Comparison of ENCODE assay signal across 8 cellular contexts in the genomic region with DNA sequence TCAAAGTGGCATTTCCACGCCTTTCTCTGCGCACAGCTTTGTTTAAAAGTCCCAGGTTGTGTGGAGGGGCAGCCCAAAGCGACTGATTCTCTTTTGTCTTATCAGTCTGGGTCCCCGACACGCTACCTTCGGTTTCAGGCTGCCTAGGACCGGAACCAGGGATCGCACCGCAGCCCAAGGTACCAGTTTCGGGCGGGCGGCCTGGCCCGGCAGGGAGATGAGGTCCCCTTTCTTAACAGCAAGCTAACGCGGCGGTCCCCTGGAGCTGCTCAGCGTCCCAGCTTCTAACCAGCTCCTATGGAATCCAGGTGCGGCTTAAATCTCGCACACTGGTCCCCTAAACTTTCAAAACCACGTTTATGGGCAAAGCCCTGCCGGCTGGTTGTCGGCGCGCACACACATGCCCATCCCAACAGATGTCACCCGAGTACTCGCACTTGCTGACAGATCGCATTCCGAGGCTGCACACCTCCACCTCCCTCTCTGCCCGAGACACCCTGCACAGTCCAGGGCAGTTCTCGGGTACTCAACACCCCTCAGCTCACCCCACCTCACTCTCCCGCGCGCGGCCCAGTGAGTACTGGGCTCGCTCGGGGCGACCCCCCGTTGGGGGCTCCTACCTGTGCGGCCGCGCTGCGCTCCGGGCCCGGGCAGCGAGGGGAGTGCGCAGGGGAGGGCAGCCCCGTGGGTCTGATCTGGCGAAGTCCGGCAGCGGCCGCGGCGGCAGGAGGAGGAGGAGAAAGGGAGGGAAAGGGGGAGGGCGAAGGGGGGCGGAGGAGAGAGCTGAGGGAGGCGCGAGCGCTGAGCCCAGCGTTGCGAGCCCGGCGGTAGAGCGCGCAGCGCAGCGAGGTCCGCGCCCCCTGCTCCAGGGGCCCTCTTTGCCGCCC. TPM values are rescaled to one million over a fixed set of nuclear protein-coding genes. Genes with fewer than 3 reads are reported as not detected.
DNase-seq lines count a peak whose midpoint lies in the region; ATAC-seq and TF ChIP-seq lines count a peak whose summit lies in the region.

A gene with protein sequence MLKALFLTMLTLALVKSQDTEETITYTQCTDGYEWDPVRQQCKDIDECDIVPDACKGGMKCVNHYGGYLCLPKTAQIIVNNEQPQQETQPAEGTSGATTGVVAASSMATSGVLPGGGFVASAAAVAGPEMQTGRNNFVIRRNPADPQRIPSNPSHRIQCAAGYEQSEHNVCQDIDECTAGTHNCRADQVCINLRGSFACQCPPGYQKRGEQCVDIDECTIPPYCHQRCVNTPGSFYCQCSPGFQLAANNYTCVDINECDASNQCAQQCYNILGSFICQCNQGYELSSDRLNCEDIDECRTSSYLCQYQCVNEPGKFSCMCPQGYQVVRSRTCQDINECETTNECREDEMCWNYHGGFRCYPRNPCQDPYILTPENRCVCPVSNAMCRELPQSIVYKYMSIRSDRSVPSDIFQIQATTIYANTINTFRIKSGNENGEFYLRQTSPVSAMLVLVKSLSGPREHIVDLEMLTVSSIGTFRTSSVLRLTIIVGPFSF (minus strand): TSS at position 692 of the 887 bp plus-strand sequence. CDS start 1,342 bp downstream, outside the sequence.

- H3K36me3 Mint-ChIP-seq in nephron (ENCODE audit: low read depth), result peaks cover 3% of the 10 kb centered on the region
- no peaks in the 10 kb centered on the region for H3K36me3 Mint-ChIP-seq in CD4-positive, alpha-beta memory T cell

- no peaks in the 10 kb centered on the region for H3K4me1 ChIP-seq in CD4-positive, alpha-beta memory T cell (ENCODE audit: insufficient read depth, low read length)

- POLR2A ChIA-PET in CD4-positive, alpha-beta memory T cell (lab: Charles Lee; ENCODE audit: partially characterized antibody), result no interaction called here

- H3K27ac ChIP-seq in CD4-positive, alpha-beta memory T cell (ENCODE audit: low read depth, low read length), result no peak within 1 kb of the TSS

- no peaks in the 10 kb centered on the region for H3K9me3 Mint-ChIP-seq in nephron
- peaks cover 0 to 2% (median 0%) of the 10 kb centered on the region in 8 donors for H3K9me3 Mint-ChIP-seq in CD4-positive, alpha-beta memory T cell

- ATAC-seq in GM18867 (IDR thresholded peaks at IDR 0.05; ENCODE audit: unreplicated experiment), result peak; percentile 73
- peak; percentile 53 for ATAC-seq in HG03342 (IDR thresholded peaks at IDR 0.05; ENCODE audit: unreplicated experiment)
- ATAC-seq in HG02981 (IDR thresholded peaks at IDR 0.05; ENCODE audit: unreplicated experiment), result no peak

- TF ChIP-seq CTCF in fibroblast of pulmonary artery (IDR thresholded peaks at IDR 0.05; ENCODE audit: low read length, missing control alignments), result no peak
- no peak for TF ChIP-seq CTCF in nephron (IDR thresholded peaks at IDR 0.05; ENCODE audit: unreplicated experiment in 3 of 3)

- DNase-seq in SK-N-DZ (ENCODE audit: low spot score) (peak; percentile 15), fibroblast of pulmonary artery (ENCODE audit: low read depth) (peak; percentile 82), NCI-H1436 (lab: John Stamatoyannopoulos, UW) (no peak)
- DNase-seq in CD4-positive, alpha-beta memory T cell, result no peak

- peaks cover 53% of the 10 kb centered on the region for H3K27me3 Mint-ChIP-seq in nephron (ENCODE audit: low read depth)
- peaks cover 14 to 28% of the 10 kb centered on the region in 2 donors for H3K27me3 Mint-ChIP-seq in CD4-positive, alpha-beta memory T cell

- H3K4me3 Mint-ChIP-seq in nephron, result peak within 1 kb of the TSS; percentile 79 to 86 (median 84)
- peak within 1 kb of the TSS in 2 of 8 donors; percentile 45 to 51 for H3K4me3 Mint-ChIP-seq in CD4-positive, alpha-beta memory T cell

- no peaks in the 10 kb centered on the region for H3K9me3 ChIP-seq in CD4-positive, alpha-beta memory T cell (ENCODE audit: control insufficient read depth in 1 of 2, low read length in 2 of 2)

- peaks cover 5% of the 10 kb centered on the region for H3K27me3 ChIP-seq in CD4-positive, alpha-beta memory T cell (ENCODE audit: insufficient read depth, low read length)

- intact Hi-C loops in CD4-positive, alpha-beta memory T cell (cut with micrococcal nuclease), result no loop called here

- H3K36me3 ChIP-seq in CD4-positive, alpha-beta memory T cell (ENCODE audit: insufficient read depth, low read length), result no peaks in the 10 kb centered on the region

- peak within 1 kb of the TSS in 2 of 3 experiments; percentile 48 to 59 for H3K27ac Mint-ChIP-seq in nephron
- no peak within 1 kb of the TSS for H3K27ac Mint-ChIP-seq in CD4-positive, alpha-beta memory T cell

- CTCF ChIA-PET in CD4-positive, alpha-beta memory T cell (lab: Charles Lee; ENCODE audit: partially characterized antibody), result no interaction called here

- H3K4me3 ChIP-seq in fibroblast of pulmonary artery (replicated peaks; ENCODE audit: low read depth, low read length), result peak within 1 kb of the TSS; percentile 93
- H3K4me3 ChIP-seq in CD4-positive, alpha-beta memory T cell (ENCODE audit: low read length in 2 of 2), result no peak within 1 kb of the TSS

- H3K4me1 Mint-ChIP-seq in nephron, result peaks cover 8% of the 10 kb centered on the region
- H3K4me1 Mint-ChIP-seq in CD4-positive, alpha-beta memory T cell, result peaks cover 0 to 14% (median 3%) of the 10 kb centered on the region in 4 donors

RNA-seq across cellular contexts. Expression of the gene that starts here (rescaled TPM):
- polyA plus RNA-seq in SK-N-DZ (2014; cell fraction: cytosol; rRNA removed), result not detected in 2 replicates
- polyA plus RNA-seq in SK-N-DZ (2014; cell fraction: nucleus; rRNA removed), result not detected in 2 replicates
- total RNA-seq in CD4-positive, alpha-beta memory T cell, result not detected
- not detected for polyA plus RNA-seq in CD4-positive, alpha-beta memory T cell

Comparison
In these comparisons a context has a peak if more than half of its experiments do, and no peak if none do; other contexts are left out.
1. DNase-seq: peak in SK-N-DZ (single experiment) and fibroblast of pulmonary artery (single experiment); none in CD4-positive, alpha-beta memory T cell (0 of 5) and NCI-H1436 (single experiment).
2. H3K27ac Mint-ChIP-seq: peak in nephron (2 of 3); none in CD4-positive, alpha-beta memory T cell (0 of 7).